2 cellular contexts compared by ENCODE assay signal in the genomic region with DNA sequence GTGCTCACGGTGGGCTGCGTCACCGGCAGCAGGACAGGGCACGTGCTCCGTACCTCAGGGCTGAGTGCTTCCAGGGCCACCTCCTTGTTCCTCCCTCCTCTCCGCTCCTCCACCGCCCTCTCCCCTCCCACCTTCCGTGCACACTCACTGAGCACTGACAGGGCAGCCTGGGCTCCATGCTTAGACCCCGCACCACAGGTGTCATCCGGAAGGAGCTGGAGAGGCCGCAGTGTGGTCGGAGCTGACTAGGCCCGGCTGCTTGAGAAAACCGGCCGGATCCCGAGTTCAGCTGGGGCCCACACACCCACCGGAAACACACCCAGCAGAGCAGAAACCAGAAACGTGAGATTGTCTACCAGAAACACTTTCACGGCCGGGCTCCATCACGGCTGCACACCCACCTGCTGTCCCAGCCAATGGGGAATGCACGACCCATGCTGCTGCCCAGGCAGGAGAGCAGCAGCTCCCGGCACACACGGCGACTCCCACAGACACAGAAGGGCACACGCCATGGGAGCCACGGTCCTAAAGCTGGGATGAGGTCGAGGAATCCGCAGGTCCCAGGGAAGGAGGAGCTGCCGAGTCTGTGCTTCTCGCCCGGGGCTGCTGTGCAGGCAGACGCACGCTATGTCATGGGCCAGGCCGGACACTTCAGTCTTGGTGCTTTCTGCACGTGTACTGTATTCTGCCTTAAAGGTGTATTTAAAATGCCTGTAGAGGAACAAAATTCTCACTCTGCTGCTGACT.
TF ChIP-seq lines count a peak whose summit lies in the region.

No MANE protein-coding gene starts in this region.

TF ChIP-seq in A549, 52 proteins besides CTCF, POLR2A, EP300 and RAD21:
- TF ChIP-seq, protein P1, sequence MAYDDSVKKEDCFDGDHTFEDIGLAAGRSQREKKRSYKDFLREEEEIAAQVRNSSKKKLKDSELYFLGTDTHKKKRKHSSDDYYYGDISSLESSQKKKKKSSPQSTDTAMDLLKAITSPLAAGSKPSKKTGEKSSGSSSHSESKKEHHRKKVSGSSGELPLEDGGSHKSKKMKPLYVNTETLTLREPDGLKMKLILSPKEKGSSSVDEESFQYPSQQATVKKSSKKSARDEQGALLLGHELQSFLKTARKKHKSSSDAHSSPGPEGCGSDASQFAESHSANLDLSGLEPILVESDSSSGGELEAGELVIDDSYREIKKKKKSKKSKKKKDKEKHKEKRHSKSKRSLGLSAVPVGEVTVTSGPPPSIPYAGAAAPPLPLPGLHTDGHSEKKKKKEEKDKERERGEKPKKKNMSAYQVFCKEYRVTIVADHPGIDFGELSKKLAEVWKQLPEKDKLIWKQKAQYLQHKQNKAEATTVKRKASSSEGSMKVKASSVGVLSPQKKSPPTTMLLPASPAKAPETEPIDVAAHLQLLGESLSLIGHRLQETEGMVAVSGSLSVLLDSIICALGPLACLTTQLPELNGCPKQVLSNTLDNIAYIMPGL (CRISPR knock-in tag; IDR thresholded peaks at IDR 0.05; ENCODE audit: borderline replicate concordance): no peak
- no peak for TF ChIP-seq HDAC2 (IDR thresholded peaks at IDR 0.05)
- TF ChIP-seq NFE2L2 (conservative IDR thresholded peaks at IDR 0.05; ENCODE audit: low read length): no peak
- TF ChIP-seq EHF (CRISPR knock-in tag; IDR thresholded peaks at IDR 0.05): no peak
- TF ChIP-seq, protein P2, sequence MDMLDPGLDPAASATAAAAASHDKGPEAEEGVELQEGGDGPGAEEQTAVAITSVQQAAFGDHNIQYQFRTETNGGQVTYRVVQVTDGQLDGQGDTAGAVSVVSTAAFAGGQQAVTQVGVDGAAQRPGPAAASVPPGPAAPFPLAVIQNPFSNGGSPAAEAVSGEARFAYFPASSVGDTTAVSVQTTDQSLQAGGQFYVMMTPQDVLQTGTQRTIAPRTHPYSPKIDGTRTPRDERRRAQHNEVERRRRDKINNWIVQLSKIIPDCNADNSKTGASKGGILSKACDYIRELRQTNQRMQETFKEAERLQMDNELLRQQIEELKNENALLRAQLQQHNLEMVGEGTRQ (IDR thresholded peaks at IDR 0.05): no peak
- no peak for TF ChIP-seq ZSCAN20 (CRISPR knock-in tag; IDR thresholded peaks at IDR 0.05)
- TF ChIP-seq, protein P3, sequence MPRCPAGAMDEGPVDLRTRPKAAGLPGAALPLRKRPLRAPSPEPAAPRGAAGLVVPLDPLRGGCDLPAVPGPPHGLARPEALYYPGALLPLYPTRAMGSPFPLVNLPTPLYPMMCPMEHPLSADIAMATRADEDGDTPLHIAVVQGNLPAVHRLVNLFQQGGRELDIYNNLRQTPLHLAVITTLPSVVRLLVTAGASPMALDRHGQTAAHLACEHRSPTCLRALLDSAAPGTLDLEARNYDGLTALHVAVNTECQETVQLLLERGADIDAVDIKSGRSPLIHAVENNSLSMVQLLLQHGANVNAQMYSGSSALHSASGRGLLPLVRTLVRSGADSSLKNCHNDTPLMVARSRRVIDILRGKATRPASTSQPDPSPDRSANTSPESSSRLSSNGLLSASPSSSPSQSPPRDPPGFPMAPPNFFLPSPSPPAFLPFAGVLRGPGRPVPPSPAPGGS (IDR thresholded peaks at IDR 0.05): no peak

TF ChIP-seq in IMR-90, 13 proteins besides CTCF, POLR2A, EP300 and RAD21:
- TF ChIP-seq, protein P4, sequence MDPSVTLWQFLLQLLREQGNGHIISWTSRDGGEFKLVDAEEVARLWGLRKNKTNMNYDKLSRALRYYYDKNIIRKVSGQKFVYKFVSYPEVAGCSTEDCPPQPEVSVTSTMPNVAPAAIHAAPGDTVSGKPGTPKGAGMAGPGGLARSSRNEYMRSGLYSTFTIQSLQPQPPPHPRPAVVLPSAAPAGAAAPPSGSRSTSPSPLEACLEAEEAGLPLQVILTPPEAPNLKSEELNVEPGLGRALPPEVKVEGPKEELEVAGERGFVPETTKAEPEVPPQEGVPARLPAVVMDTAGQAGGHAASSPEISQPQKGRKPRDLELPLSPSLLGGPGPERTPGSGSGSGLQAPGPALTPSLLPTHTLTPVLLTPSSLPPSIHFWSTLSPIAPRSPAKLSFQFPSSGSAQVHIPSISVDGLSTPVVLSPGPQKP (IDR thresholded peaks at IDR 0.05; ENCODE audit: borderline replicate concordance, low read depth, low read length): no peak
- TF ChIP-seq MAFK (IDR thresholded peaks at IDR 0.05; ENCODE audit: low read depth, low read length) (no peak), FOS (IDR thresholded peaks at IDR 0.05; ENCODE audit: low read depth, low read length) (no peak), BHLHE40 (IDR thresholded peaks at IDR 0.05; ENCODE audit: low read depth, low read length) (no peak), MAZ (IDR thresholded peaks at IDR 0.05; ENCODE audit: borderline replicate concordance, low read depth, low read length) (no peak), NFE2L2 (IDR thresholded peaks at IDR 0.05; ENCODE audit: low read depth, low read length) (no peak), MXI1 (IDR thresholded peaks at IDR 0.05; ENCODE audit: borderline replicate concordance, low read depth, low read length) (no peak), CHD1 (IDR thresholded peaks at IDR 0.05; ENCODE audit: low read depth, low read length) (no peak), RCOR1 (IDR thresholded peaks at IDR 0.05; ENCODE audit: insufficient replicate concordance, low read length) (no peak), SMC3 (IDR thresholded peaks at IDR 0.05; ENCODE audit: low read depth, low read length) (no peak), CEBPB (IDR thresholded peaks at IDR 0.05; ENCODE audit: low read depth, low read length) (no peak), RFX5 (IDR thresholded peaks at IDR 0.05; ENCODE audit: low read depth, low read length) (no peak)
- TF ChIP-seq, protein P2 (IDR thresholded peaks at IDR 0.05; ENCODE audit: low read depth, low read length): no peak
